25 cellular contexts compared by ENCODE assay signal in the genomic region with DNA sequence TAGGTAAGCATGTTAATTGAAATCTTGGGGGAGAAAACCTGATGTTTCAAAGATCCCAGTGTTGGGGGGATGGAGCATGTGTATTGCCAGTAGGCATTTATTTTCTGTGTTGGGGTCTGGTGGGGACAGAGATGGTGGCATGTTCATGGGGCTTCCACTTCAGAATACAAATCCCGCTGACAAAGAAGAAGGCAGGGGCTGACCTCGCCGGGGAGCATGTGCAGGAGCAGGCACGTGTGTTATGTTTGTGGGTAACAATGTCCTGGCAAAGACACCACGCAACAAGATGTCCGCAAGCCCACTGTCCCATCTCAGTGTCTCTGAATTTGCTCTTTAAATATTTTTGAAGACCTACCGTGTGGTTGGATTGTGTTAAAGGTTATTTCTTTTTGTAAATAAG.
"Had no signal": no experiment of that assay in that cellular context is flagged by ENCODE, and none has a peak within 500 bp of the region (broad histone marks: within the 10 kb centered on the region; RNA-seq: fewer than 3 reads in every experiment).

No MANE protein-coding gene starts in this region.

- H3K27me3 ChIP-seq: pancreas, right atrium auricular region, tibial nerve, vagina had no signal

- H3K4me1 Mint-ChIP-seq: immature natural killer cell; memory B cell; mesothelial cell of epicardium; naive B cell; nephron; stimulated activated effector memory CD8-positive, alpha-beta T cell treated with anti-CD3 and anti-CD28 coated beads, Interleukin-12 subunit alpha, Interleukin-12 subunit beta, amount 100 ng/mL, for 72 hours had no signal

- H3K27ac ChIP-seq: esophagus squamous epithelium, pancreas, prostate gland, right atrium auricular region, sigmoid colon, thoracic aorta, tibial nerve, vagina had no signal

- DNase-seq: cortex of kidney; effector memory CD8-positive, alpha-beta T cell; erythroblast; esophagus squamous epithelium; foreskin melanocyte; immature natural killer cell; mucosa of descending colon; naive B cell; occipital lobe; sigmoid colon; stimulated activated CD4-positive, alpha-beta T cell treated with anti-CD3 and anti-CD28 coated beads, Interleukin-2, amount 100 ng/mL, for 24 hours; stimulated activated CD4-positive, alpha-beta T cell treated with anti-CD3 and anti-CD28 coated beads, Interleukin-4, amount 100 ng/mL, for 24 hours; stimulated activated naive CD8-positive, alpha-beta T cell treated with anti-CD3 and anti-CD28 coated beads, Interleukin-15, Interleukin-2, amounts not matched to agents 100 U/mL and 50 U/mL, for 24 hours; substantia nigra had no signal

- H3K4me3 Mint-ChIP-seq: effector memory CD8-positive, alpha-beta T cell; immature natural killer cell; memory B cell; mesothelial cell of epicardium; nephron; stimulated activated effector memory CD8-positive, alpha-beta T cell treated with anti-CD3 and anti-CD28 coated beads, Interleukin-12 subunit alpha, Interleukin-12 subunit beta, amount 100 ng/mL, for 72 hours had no signal

- H3K9me3 Mint-ChIP-seq: effector memory CD8-positive, alpha-beta T cell; stimulated activated effector memory CD8-positive, alpha-beta T cell treated with anti-CD3 and anti-CD28 coated beads, Interleukin-12 subunit alpha, Interleukin-12 subunit beta, amount 100 ng/mL, for 72 hours had no signal

- H3K4me3 ChIP-seq: esophagus squamous epithelium, lung, mucosa of descending colon, pancreas, prostate gland, right atrium auricular region, sigmoid colon, thoracic aorta, tibial nerve, vagina had no signal

- H3K27ac Mint-ChIP-seq: effector memory CD8-positive, alpha-beta T cell; immature natural killer cell; memory B cell; mesothelial cell of epicardium; naive B cell; nephron; stimulated activated effector memory CD8-positive, alpha-beta T cell treated with anti-CD3 and anti-CD28 coated beads, Interleukin-12 subunit alpha, Interleukin-12 subunit beta, amount 100 ng/mL, for 72 hours had no signal

- H3K9me3 ChIP-seq: pancreas, prostate gland had no signal

- H3K4me1 ChIP-seq: esophagus squamous epithelium, pancreas, prostate gland, right atrium auricular region, sigmoid colon, tibial nerve, vagina had no signal

- H3K36me3 Mint-ChIP-seq: immature natural killer cell; memory B cell; mesothelial cell of epicardium; naive B cell; stimulated activated effector memory CD8-positive, alpha-beta T cell treated with anti-CD3 and anti-CD28 coated beads, Interleukin-12 subunit alpha, Interleukin-12 subunit beta, amount 100 ng/mL, for 72 hours had no signal

- H3K36me3 ChIP-seq: esophagus squamous epithelium, pancreas, prostate gland, right atrium auricular region, sigmoid colon, thoracic aorta, tibial nerve, vagina had no signal
